Comparison of ENCODE assay signal across 9 cellular contexts in genomic region chr2:11203480-11203879, GRCh38. TPM values are rescaled to one million over a fixed set of nuclear protein-coding genes. Genes with fewer than 3 reads are reported as not detected.
DNase-seq lines count a peak whose midpoint lies in the region; ATAC-seq and TF ChIP-seq lines count a peak whose summit lies in the region.
"Had no signal": no experiment of that assay in that cellular context is flagged by ENCODE, and none has a peak within 500 bp of the region (broad histone marks: within the 10 kb centered on the region; RNA-seq: fewer than 3 reads in every experiment).

No MANE protein-coding gene starts in this region.

- intact Hi-C loops in prostate gland (cut with DNase I): no loop called here

- no peaks in the 10 kb centered on the region for H3K36me3 ChIP-seq in prostate gland

- H3K4me1 Mint-ChIP-seq in activated T-cell treated with anti-CD3 and anti-CD28 coated beads, Interleukin-2, amount 50 U/mL, for 72 hours (ENCODE audit: low read depth): peaks cover 18% of the 10 kb centered on the region

- no peaks in the 10 kb centered on the region for H3K27me3 Mint-ChIP-seq in activated T-cell treated with anti-CD3 and anti-CD28 coated beads, Interleukin-2, amount 50 U/mL, for 72 hours (ENCODE audit: low read depth)

- TF ChIP-seq CTCF in prostate gland (IDR thresholded peaks at IDR 0.05): no peak

- H3K9me3 Mint-ChIP-seq in activated T-cell treated with anti-CD3 and anti-CD28 coated beads, Interleukin-2, amount 50 U/mL, for 72 hours: no peaks in the 10 kb centered on the region

- no peaks in the 10 kb centered on the region for H3K9me3 ChIP-seq in prostate gland

- no peaks in the 10 kb centered on the region for H3K4me1 ChIP-seq in prostate gland (replicated peaks)

- H3K27ac ChIP-seq in prostate gland: no peak overlapping the region

- no peaks in the 10 kb centered on the region for H3K36me3 Mint-ChIP-seq in activated T-cell treated with anti-CD3 and anti-CD28 coated beads, Interleukin-2, amount 50 U/mL, for 72 hours (ENCODE audit: insufficient read depth in 2 of 2)

- no peak overlapping the region for H3K4me3 ChIP-seq in prostate gland

- peak overlapping the region in 1 of 2 donors; percentile 20 for H3K4me3 Mint-ChIP-seq in activated T-cell treated with anti-CD3 and anti-CD28 coated beads, Interleukin-2, amount 50 U/mL, for 72 hours

- ATAC-seq in activated T-cell treated with anti-CD3 and anti-CD28 coated beads, Interleukin-2, amount 50 U/mL, for 72 hours (replicated peaks in 1 of 2): peak; percentile 94 to 95

- H3K27ac Mint-ChIP-seq in activated T-cell treated with anti-CD3 and anti-CD28 coated beads, Interleukin-2, amount 50 U/mL, for 72 hours: peak overlapping the region; percentile 48

- 41% methylated on average over 3 of the region's 3 CpGs for WGBS in prostate gland

- no peak for DNase-seq in activated T-cell treated with anti-CD3 and anti-CD28 coated beads, Interleukin-2, amount 50 U/mL, for 72 hours
- DNase-seq in activated T-cell treated with anti-CD3 and anti-CD28 coated beads for 4 hours: no peak
- DNase-seq in HT1080 (ENCODE audit: low read depth): peak; percentile 84
- peak; percentile 15 for DNase-seq in dedifferentiated amniotic fluid mesenchymal stem cell (ENCODE audit: extremely low spot score)
- DNase-seq in stromal cell of bone marrow (ENCODE audit: low read depth): peak; percentile 60
- DNase-seq in amniotic stem cell (lab: John Stamatoyannopoulos, UW): no peak
- DNase-seq in prostate gland (ENCODE audit: low spot score): no peak
- DNase-seq in NCI-H2171 treated with DMSO at 0.1 percent for 48 hours (lab: John Stamatoyannopoulos, UW): no peak
- DNase-seq: COR-L47 had no signal

- no peak for TF ChIP-seq POLR2A in prostate gland (IDR thresholded peaks at IDR 0.05)

- no peaks in the 10 kb centered on the region for H3K27me3 ChIP-seq in prostate gland (replicated peaks; ENCODE audit: insufficient read depth)

RNA-seq across cellular contexts. Expression of gene SLC66A3, which starts 48.2 kb away (rescaled TPM):
- 10 to 100 TPM; 14.9 to 17.3 TPM for total RNA-seq in activated T-cell treated with anti-CD3 and anti-CD28 coated beads, Interleukin-2, amount 50 U/mL, for 72 hours
- total RNA-seq in HT1080 (2014; rRNA removed; shearing (Covaris generic)): 3.4 and 10.8 TPM in 2 replicates
- polyA plus RNA-seq in HT1080 (2015; cell fraction: cytosol; rRNA removed): 13.0 and 13.8 TPM in 2 replicates
- polyA plus RNA-seq in HT1080 (2015; cell fraction: nucleus; rRNA removed): 8.0 and 10.4 TPM in 2 replicates
- 10 to 100 TPM; 50.6 to 77.4 TPM for total RNA-seq in prostate gland

Comparison
In these comparisons a context has a peak if more than half of its experiments do, and no peak if none do; other contexts are left out.
1. DNase-seq: peak in HT1080 (single experiment), dedifferentiated amniotic fluid mesenchymal stem cell (single experiment) and stromal cell of bone marrow (single experiment); none in activated T-cell treated with anti-CD3 and anti-CD28 coated beads, Interleukin-2, amount 50 U/mL, for 72 hours (0 of 2), activated T-cell treated with anti-CD3 and anti-CD28 coated beads for 4 hours (single experiment), amniotic stem cell (single experiment), prostate gland (single experiment) and NCI-H2171 treated with DMSO at 0.1 percent for 48 hours (single experiment).